Comparison of ENCODE assay signal across 16 cellular contexts in the genomic region with DNA sequence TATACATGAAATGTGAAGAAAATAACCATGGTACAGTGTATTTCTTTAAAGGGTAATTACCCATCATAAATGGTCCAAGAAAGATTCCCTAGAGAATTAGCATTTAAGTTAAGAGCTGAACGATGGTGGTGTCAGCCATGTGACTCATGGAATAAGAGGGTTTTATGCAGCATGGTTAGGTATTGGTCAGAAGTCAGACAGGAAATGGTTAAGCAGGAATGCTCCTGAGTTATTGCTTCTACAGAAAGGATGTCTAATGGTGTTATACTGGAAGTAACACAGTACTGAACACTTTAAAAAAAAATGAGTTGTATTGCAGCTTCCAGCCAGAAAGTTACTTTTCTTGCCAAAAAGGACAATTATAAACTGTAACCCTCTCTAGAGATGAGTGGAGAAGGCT.
DNase-seq lines count a peak whose midpoint lies in the region; ATAC-seq, FAIRE-seq and TF ChIP-seq lines count a peak whose summit lies in the region.
"Had no signal": no experiment of that assay in that cellular context is flagged by ENCODE, and none has a peak within 500 bp of the region (broad histone marks: within the 10 kb centered on the region; RNA-seq: fewer than 3 reads in every experiment).

No MANE protein-coding gene starts in this region.

- no peak overlapping the region for H3K4me2 ChIP-seq in keratinocyte (ENCODE audit: control insufficient read depth, extremely low read depth, insufficient read depth, low read depth, low read length)

- peaks cover 5% of the 10 kb centered on the region for H3K4me1 ChIP-seq in keratinocyte (ENCODE audit: control insufficient read depth, extremely low read depth, insufficient read depth, low read length)
- H3K4me1 ChIP-seq: prostate gland, tibial nerve had no signal

- no peak overlapping the region for H2AFZ ChIP-seq in keratinocyte (ENCODE audit: control insufficient read depth, low read length)

- H4K20me1 ChIP-seq in keratinocyte (ENCODE audit: control insufficient read depth, extremely low read depth, insufficient read depth, low read length), result no peaks in the 10 kb centered on the region

- POLR2A ChIA-PET in AG04450 (lab: Yijun Ruan, JAX), result interaction anchor here (0.6 kb wide), 1 partner anchor 45 kb away, joined by 3 read pairs; no protein-coding TSS in a partner anchor

- no peak overlapping the region for H3K9ac ChIP-seq in keratinocyte (ENCODE audit: control insufficient read depth, extremely low read depth, insufficient read depth, low read length)

- FAIRE-seq in keratinocyte (lab: Jason Lieb, UNC), result peak; percentile 75

- TF ChIP-seq CTCF in AG04450 (IDR thresholded peaks at IDR 0.05; ENCODE audit: low read depth, low read length) (no peak), keratinocyte (optimal IDR thresholded peaks at IDR 0.05 in 1 of 3, IDR thresholded peaks at IDR 0.05 in 1 of 3, conservative IDR thresholded peaks at IDR 0.05 in 1 of 3; ENCODE audit: extremely low read depth in 1 of 3, insufficient read depth in 2 of 3, low read length in 3 of 3) (no peak)

- ATAC-seq in HG03095 (IDR thresholded peaks at IDR 0.05; ENCODE audit: unreplicated experiment), result no peak
- ATAC-seq: activated T-cell treated with anti-CD3 and anti-CD28 coated beads, Interleukin-2, amount 50 U/mL, for 72 hours had no signal

- H3K27me3 ChIP-seq in AG04450 (ENCODE audit: control insufficient read depth, insufficient read depth, low read length), result no peaks in the 10 kb centered on the region
- no peaks in the 10 kb centered on the region for H3K27me3 ChIP-seq in keratinocyte (ENCODE audit: control insufficient read depth, extremely low read depth, insufficient read depth, low read length)
- H3K27me3 ChIP-seq: tibial nerve had no signal

- H3K9me1 ChIP-seq in keratinocyte (ENCODE audit: control insufficient read depth, extremely low read depth, insufficient read depth, low read length), result no peaks in the 10 kb centered on the region

- no peaks in the 10 kb centered on the region for H3K79me2 ChIP-seq in keratinocyte (ENCODE audit: control insufficient read depth, insufficient read depth, low read length)

- H3K27ac ChIP-seq in AG04450 (ENCODE audit: low read depth, low read length), result no peak overlapping the region
- H3K27ac ChIP-seq in keratinocyte (ENCODE audit: control insufficient read depth, insufficient read depth, low read length), result no peak overlapping the region
- H3K27ac ChIP-seq: prostate gland, tibial nerve had no signal

- CTCF ChIA-PET in AG04450 (lab: Charles Lee), result interaction anchor here (1.0 kb wide), 1 partner anchor 9 kb away, joined by 3 read pairs; no protein-coding TSS in a partner anchor

- H3K9me3 ChIP-seq in AG04450 (ENCODE audit: control insufficient read depth, insufficient read depth, low read length) (no peaks in the 10 kb centered on the region), keratinocyte (ENCODE audit: control insufficient read depth, low read depth, low read length) (no peaks in the 10 kb centered on the region)
- H3K9me3 ChIP-seq: prostate gland, tibial nerve had no signal

- no peaks in the 10 kb centered on the region for H3K36me3 ChIP-seq in keratinocyte (ENCODE audit: control insufficient read depth in 2 of 2, extremely low read depth in 1 of 2, insufficient read depth in 2 of 2, low read length in 2 of 2)
- H3K36me3 ChIP-seq: prostate gland, tibial nerve had no signal

- dilution Hi-C loops in keratinocyte (cut with MboI; ENCODE audit: extremely low pct_ligation_motif_present, low sequenced_read_pairs), result no loop called here

- DNase-seq in AG04450 (ENCODE audit: low read depth, low spot score) (peak; percentile 26), HS-5 (ENCODE audit: low read depth) (peak; percentile 68), astrocyte of the hippocampus (ENCODE audit: low read depth, low spot score) (peak; percentile 50), keratinocyte (ENCODE audit: low read depth, low spot score) (no peak), globus pallidus (ENCODE audit: low spot score) (no peak)
- DNase-seq in stimulated activated CD4-positive, alpha-beta T cell treated with anti-CD3 and anti-CD28 coated beads, Interleukin-1b, Interleukin-23, amount 100 ng/mL, for 48 hours, result no peak
- no peak for DNase-seq in activated naive CD4-positive, alpha-beta T cell (lab: John Stamatoyannopoulos, UW)
- DNase-seq: activated CD4-positive, alpha-beta T cell treated with anti-CD3 and anti-CD28 coated beads, Interleukin-2, amount 50 U/mL, for 4 hours; activated T-cell treated with anti-CD3 and anti-CD28 coated beads, Interleukin-2, amount 50 U/mL, for 72 hours; amygdala; NCI-H146; NCI-H526 treated with DMSO at 0.1 percent for 48 hours; SHP77 had no signal

- no peak overlapping the region for H3K4me3 ChIP-seq in AG04450 (ENCODE audit: low read depth, low read length)
- no peak overlapping the region for H3K4me3 ChIP-seq in keratinocyte (ENCODE audit: control insufficient read depth in 2 of 3, extremely low read depth in 1 of 3, insufficient read depth in 2 of 3, low read depth in 1 of 3, low read length in 3 of 3)
- H3K4me3 ChIP-seq: prostate gland, tibial nerve had no signal

Comparison
In these comparisons a context has a peak if more than half of its experiments do, and no peak if none do; other contexts are left out.
1. DNase-seq: peak in AG04450 (single experiment), HS-5 (single experiment) and astrocyte of the hippocampus (single experiment); none in keratinocyte (single experiment), stimulated activated CD4-positive, alpha-beta T cell treated with anti-CD3 and anti-CD28 coated beads, Interleukin-1b, Interleukin-23, amount 100 ng/mL, for 48 hours (single experiment), activated naive CD4-positive, alpha-beta T cell (0 of 4) and globus pallidus (single experiment).